In the genomic region with DNA sequence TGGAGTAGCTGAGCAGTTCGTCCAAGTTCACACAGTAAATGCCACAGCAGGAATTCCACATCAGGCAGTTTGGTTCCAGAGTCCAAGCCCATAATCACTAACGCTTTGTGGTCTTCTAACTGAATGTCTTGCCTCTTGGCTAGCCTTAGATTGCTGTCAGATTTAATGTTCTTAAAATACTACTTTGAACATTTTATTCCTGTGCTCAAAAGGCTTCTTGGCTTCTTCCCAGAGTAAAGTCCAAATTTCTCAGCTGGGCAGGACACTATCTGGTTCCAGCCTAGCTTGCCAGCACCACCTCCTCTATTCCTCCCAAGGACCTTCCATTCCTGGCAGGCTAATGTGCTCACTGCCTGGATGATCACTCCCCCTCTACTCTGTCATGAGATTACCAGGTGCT, we compare ENCODE assay signal across 17 cellular contexts.
DNase-seq lines count a peak whose midpoint lies in the region; ATAC-seq and TF ChIP-seq lines count a peak whose summit lies in the region.
"Had no signal": no experiment of that assay in that cellular context is flagged by ENCODE, and none has a peak within 500 bp of the region (broad histone marks: within the 10 kb centered on the region; RNA-seq: fewer than 3 reads in every experiment).

No MANE protein-coding gene starts in this region.

- H3K36me3 ChIP-seq in RWPE2 (ENCODE audit: low read depth) (no peaks in the 10 kb centered on the region), HAP-1 (replicated peaks) (no peaks in the 10 kb centered on the region)
- H3K36me3 ChIP-seq: esophagus squamous epithelium had no signal

- H3K9me3 ChIP-seq in RWPE2 (ENCODE audit: severe bottlenecking) (no peaks in the 10 kb centered on the region), HAP-1 (no peaks in the 10 kb centered on the region)
- H3K9me3 ChIP-seq: A549, esophagus squamous epithelium had no signal

- H3K27ac ChIP-seq in RWPE2 (ENCODE audit: poor library complexity, severe bottlenecking) = no peak overlapping the region
- H3K27ac ChIP-seq: A549, esophagus squamous epithelium had no signal

- H3K4me3 ChIP-seq in RWPE2 (ENCODE audit: severe bottlenecking) = no peak overlapping the region
- H3K4me3 ChIP-seq in HAP-1 = no peak overlapping the region
- H3K4me3 ChIP-seq: A549, esophagus squamous epithelium had no signal

- peak; percentile 59 for DNase-seq in AG08395 (ENCODE audit: low spot score)
- no peak for DNase-seq in RWPE2 (ENCODE audit: low spot score)
- no peak for DNase-seq in left ventricle myocardium superior
- peak; percentile 9 for DNase-seq in pons (ENCODE audit: low spot score)
- DNase-seq in natural killer cell = no peak
- DNase-seq in HAP-1 (ENCODE audit: low spot score in 2 of 2) = no peak
- no peak for DNase-seq in activated CD4-positive, alpha-beta T cell treated with anti-CD3 and anti-CD28 coated beads for 4 hours
- DNase-seq in central memory CD4-positive, alpha-beta T cell = no peak
- DNase-seq: activated CD8-positive, alpha-beta T cell treated with anti-CD3 and anti-CD28 coated beads for 36 hours; activated naive CD8-positive, alpha-beta T cell treated with anti-CD3 and anti-CD28 coated beads, Interleukin-2, amount 10 ng/mL, durations not matched to agents 7 days and 5 days; CD8-positive, alpha-beta T cell; esophagus squamous epithelium; NCI-H146; NCI-H2227 treated with DMSO at 0.1 percent for 48 hours; stimulated activated CD4-positive, alpha-beta T cell treated with anti-CD3 and anti-CD28 coated beads, Interleukin-12 subunit alpha, Interleukin-12 subunit beta, amount 100 ng/mL, for 4 hours; stimulated activated naive B cell treated with anti-CD40 and anti-IgM and Interleukin-4, amounts not matched to agents 10 μg/mL and 1 μg/mL and 100 μg/mL, for 72 hours had no signal

- no peaks in the 10 kb centered on the region for H3K36me3 Mint-ChIP-seq in natural killer cell
- H3K36me3 Mint-ChIP-seq: activated naive CD8-positive, alpha-beta T cell treated with anti-CD3 and anti-CD28 coated beads, Interleukin-2, amount 10 ng/mL, durations not matched to agents 7 days and 5 days; CD8-positive, alpha-beta T cell; stimulated activated naive B cell treated with anti-CD40 and anti-IgM and Interleukin-4, amounts not matched to agents 10 μg/mL and 1 μg/mL and 100 μg/mL, for 72 hours had no signal

- H3K27me3 Mint-ChIP-seq in natural killer cell (ENCODE audit: low read depth in 2 of 2) = peaks cover 0 to 4% of the 10 kb centered on the region in 2 donors
- H3K27me3 Mint-ChIP-seq: activated CD8-positive, alpha-beta T cell treated with anti-CD3 and anti-CD28 coated beads for 36 hours; stimulated activated naive B cell treated with anti-CD40 and anti-IgM and Interleukin-4, amounts not matched to agents 10 μg/mL and 1 μg/mL and 100 μg/mL, for 72 hours had no signal

- H3K4me1 ChIP-seq in RWPE2 (ENCODE audit: insufficient read depth, poor library complexity, severe bottlenecking) = no peaks in the 10 kb centered on the region
- H3K4me1 ChIP-seq in HAP-1 = no peaks in the 10 kb centered on the region
- H3K4me1 ChIP-seq: A549, esophagus squamous epithelium had no signal

- intact Hi-C loops in left ventricle myocardium superior (cut with micrococcal nuclease) = no loop called here
- intact Hi-C loops in natural killer cell (cut with micrococcal nuclease) = no loop called here

- H3K27ac Mint-ChIP-seq in natural killer cell = no peak overlapping the region
- H3K27ac Mint-ChIP-seq: activated CD8-positive, alpha-beta T cell treated with anti-CD3 and anti-CD28 coated beads for 36 hours; activated naive CD8-positive, alpha-beta T cell treated with anti-CD3 and anti-CD28 coated beads, Interleukin-2, amount 10 ng/mL, durations not matched to agents 7 days and 5 days; CD8-positive, alpha-beta T cell; stimulated activated naive B cell treated with anti-CD40 and anti-IgM and Interleukin-4, amounts not matched to agents 10 μg/mL and 1 μg/mL and 100 μg/mL, for 72 hours had no signal

- peaks cover 5 to 7% of the 10 kb centered on the region in 2 donors for H3K9me3 Mint-ChIP-seq in natural killer cell
- H3K9me3 Mint-ChIP-seq: activated CD8-positive, alpha-beta T cell treated with anti-CD3 and anti-CD28 coated beads for 36 hours; CD8-positive, alpha-beta T cell; stimulated activated naive B cell treated with anti-CD40 and anti-IgM and Interleukin-4, amounts not matched to agents 10 μg/mL and 1 μg/mL and 100 μg/mL, for 72 hours had no signal

- in situ Hi-C loops in HAP-1 (cut with MboI; ENCODE audit: low sequenced_read_pairs) = no loop called here

- peaks cover 2% of the 10 kb centered on the region for H3K27me3 ChIP-seq in RWPE2 (ENCODE audit: insufficient read depth, poor library complexity, severe bottlenecking)
- no peaks in the 10 kb centered on the region for H3K27me3 ChIP-seq in HAP-1 (ENCODE audit: low read depth)
- H3K27me3 ChIP-seq: esophagus squamous epithelium had no signal

- no peak for TF ChIP-seq CTCF in RWPE2 (IDR thresholded peaks at IDR 0.05; ENCODE audit: poor library complexity, severe bottlenecking)
- no peak for TF ChIP-seq CTCF in natural killer cell (IDR thresholded peaks at IDR 0.05)

- ATAC-seq in RWPE2 (ENCODE audit: low read depth) (peak; percentile 42), left ventricle myocardium superior (peak; percentile 98), natural killer cell (no peak)
- ATAC-seq: A549; activated CD8-positive, alpha-beta T cell treated with anti-CD3 and anti-CD28 coated beads for 36 hours; CD8-positive, alpha-beta T cell; stimulated activated naive B cell treated with anti-CD40 and anti-IgM and Interleukin-4, amounts not matched to agents 10 μg/mL and 1 μg/mL and 100 μg/mL, for 72 hours had no signal

- no peaks in the 10 kb centered on the region for H3K4me1 Mint-ChIP-seq in natural killer cell
- H3K4me1 Mint-ChIP-seq: activated naive CD8-positive, alpha-beta T cell treated with anti-CD3 and anti-CD28 coated beads, Interleukin-2, amount 10 ng/mL, durations not matched to agents 7 days and 5 days had no signal

- no peak overlapping the region for H3K4me3 Mint-ChIP-seq in natural killer cell
- H3K4me3 Mint-ChIP-seq: activated CD8-positive, alpha-beta T cell treated with anti-CD3 and anti-CD28 coated beads for 36 hours; activated naive CD8-positive, alpha-beta T cell treated with anti-CD3 and anti-CD28 coated beads, Interleukin-2, amount 10 ng/mL, durations not matched to agents 7 days and 5 days; CD8-positive, alpha-beta T cell; stimulated activated naive B cell treated with anti-CD40 and anti-IgM and Interleukin-4, amounts not matched to agents 10 μg/mL and 1 μg/mL and 100 μg/mL, for 72 hours had no signal

Comparison
In these comparisons a context has a peak if more than half of its experiments do, and no peak if none do; other contexts are left out.
1. DNase-seq: peak in AG08395 (single experiment) and pons (single experiment); none in RWPE2 (single experiment), left ventricle myocardium superior (single experiment), natural killer cell (single experiment), HAP-1 (0 of 2), activated CD4-positive, alpha-beta T cell treated with anti-CD3 and anti-CD28 coated beads for 4 hours (0 of 2) and central memory CD4-positive, alpha-beta T cell (single experiment).
2. ATAC-seq: peak in RWPE2 (single experiment) and left ventricle myocardium superior (single experiment); none in natural killer cell (0 of 3).